In genomic region chr16:62692685-62693084, GRCh38 we compare ENCODE assay signal across 30 cellular contexts.
DNase-seq lines count a peak whose midpoint lies in the region; ATAC-seq and TF ChIP-seq lines count a peak whose summit lies in the region.
"Had no signal": no experiment of that assay in that cellular context is flagged by ENCODE, and none has a peak within 500 bp of the region (broad histone marks: within the 10 kb centered on the region; RNA-seq: fewer than 3 reads in every experiment).

No MANE protein-coding gene starts in this region.

- ATAC-seq in GM18858 (IDR thresholded peaks at IDR 0.05; ENCODE audit: unreplicated experiment), result peak; percentile 77
- peak; percentile 100 for ATAC-seq in HG02885 (IDR thresholded peaks at IDR 0.05; ENCODE audit: poor library complexity, unreplicated experiment)
- ATAC-seq in left lobe of liver, result no peak
- ATAC-seq: activated naive CD8-positive, alpha-beta T cell treated with anti-CD3 and anti-CD28 coated beads, Interleukin-2, amount 50 U/mL, for 24 hours; K562; naive thymus-derived CD8-positive, alpha-beta T cell; right lobe of liver; stimulated activated naive CD8-positive, alpha-beta T cell treated with anti-CD3 and anti-CD28 coated beads, Interleukin-15, amount 100 ng/mL, for 72 hours had no signal

- CTCF ChIA-PET in GM10248 (lab: Yijun Ruan, JAX), result interaction anchor here (1.0 kb wide), 1 partner anchor 9 kb away, joined by 4 read pairs; no protein-coding TSS in a partner anchor

- POLR2A ChIA-PET in GM10248 (lab: Yijun Ruan, JAX), result no interaction called here

- peak; percentile 9 for DNase-seq in GM10248 (ENCODE audit: extremely low spot score)
- peak; percentile 21 for DNase-seq in NB4 (ENCODE audit: low read depth)
- DNase-seq in COLO668 (lab: John Stamatoyannopoulos, UW; ENCODE audit: unreplicated experiment), result no peak
- no peak for DNase-seq in foreskin fibroblast
- DNase-seq in left lobe of liver (ENCODE audit: low spot score), result no peak
- DNase-seq in GM19238 (ENCODE audit: insufficient read length, low spot score), result no peak
- DNase-seq: activated CD4-positive, alpha-beta memory T cell treated with anti-CD3 and anti-CD28 coated beads for 36 hours; activated naive CD4-positive, alpha-beta T cell; activated naive CD8-positive, alpha-beta T cell treated with anti-CD3 and anti-CD28 coated beads, Interleukin-2, amount 50 U/mL, for 24 hours; CD4-positive, alpha-beta T cell; DND-41; effector CD8-positive, alpha-beta T cell; GF-D8; hippocampal formation; naive thymus-derived CD8-positive, alpha-beta T cell; NCI-H1417 treated with DMSO at 0.1 percent for 48 hours; NCI-H2081; right lobe of liver; RPMI8226; stimulated activated CD8-positive, alpha-beta memory T cell treated with anti-CD3 and anti-CD28 coated beads, Interleukin-4, amount 100 ng/mL, for 48 hours; stimulated activated naive CD8-positive, alpha-beta T cell treated with anti-CD3 and anti-CD28 coated beads, Interleukin-15, amount 100 ng/mL, for 72 hours; T-helper 1 cell; uterus had no signal

- TF ChIP-seq CTCF in GM10248 (IDR thresholded peaks at IDR 0.05; ENCODE audit: control extremely low read depth, extremely low read depth, low read depth, missing control alignments), result no peak
- TF ChIP-seq CTCF in NB4 (IDR thresholded peaks at IDR 0.05; ENCODE audit: low read depth, low read length), result no peak
- TF ChIP-seq CTCF in foreskin fibroblast (IDR thresholded peaks at IDR 0.05; ENCODE audit: low read depth, low read length), result no peak

- H3K4me3 ChIP-seq in NB4 (ENCODE audit: low read depth, low read length) (no peak overlapping the region), foreskin fibroblast (ENCODE audit: low read depth in 1 of 2, low read length in 2 of 2) (no peak overlapping the region)
- H3K4me3 ChIP-seq: coronary artery, K562, lung, prostate gland, right lobe of liver, SJSA1, uterus had no signal

- TF ChIP-seq POLR2A in NB4 (IDR thresholded peaks at IDR 0.05; ENCODE audit: extremely low read depth, insufficient read length), result no peak

Comparison
In these comparisons a context has a peak if more than half of its experiments do, and no peak if none do; other contexts are left out.
1. DNase-seq: peak in GM10248 (single experiment) and NB4 (single experiment); none in COLO668 (single experiment), foreskin fibroblast (0 of 2), left lobe of liver (single experiment) and GM19238 (single experiment).